8 cellular contexts compared by ENCODE assay signal in the genomic region with DNA sequence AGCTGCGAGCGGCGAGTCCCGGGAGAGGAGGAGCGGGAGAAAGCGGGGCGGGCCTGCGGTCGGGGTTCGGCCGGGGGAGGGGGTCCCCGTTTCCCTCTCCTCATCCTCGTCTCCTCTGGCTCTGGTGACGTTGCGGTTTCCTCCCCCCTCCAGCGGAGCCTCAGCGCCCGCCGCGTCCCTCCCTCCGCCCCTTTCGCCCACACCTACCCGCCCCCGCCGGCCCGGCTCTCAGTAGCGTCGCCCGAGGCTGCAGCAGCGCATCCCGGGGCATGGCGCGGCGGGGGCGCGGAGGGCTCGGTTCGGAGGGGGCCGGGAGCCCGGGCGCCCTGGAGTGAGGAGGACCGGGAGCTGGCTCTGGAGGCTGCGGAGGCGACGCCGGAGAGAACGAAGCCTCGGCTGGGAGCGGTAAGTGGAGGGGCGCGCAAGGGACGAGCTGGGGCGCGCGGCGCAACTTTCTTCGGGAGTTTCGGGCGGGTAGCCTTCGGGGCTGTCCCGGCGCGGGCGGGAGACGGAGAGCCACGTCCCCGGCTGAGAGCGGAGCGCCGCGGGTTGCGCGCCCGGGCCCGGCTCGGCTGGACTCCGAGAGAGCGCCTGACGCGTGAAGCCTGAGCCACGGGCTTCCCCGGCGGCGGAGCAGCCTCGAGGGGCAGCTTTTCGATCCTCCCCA. TPM values are rescaled to one million over a fixed set of nuclear protein-coding genes. Genes with fewer than 3 reads are reported as not detected.
DNase-seq lines count a peak whose midpoint lies in the region; ATAC-seq lines count a peak whose summit lies in the region.

DSE (plus strand) TSS at position 231 of the 667 bp plus-strand sequence. CDS start 28,304 bp downstream, outside the sequence.

- H3K27me3 ChIP-seq in esophagus (ENCODE audit: control insufficient read depth in 1 of 2, insufficient read depth in 2 of 2, low read length in 2 of 2) = no peaks in the 10 kb centered on the region
- no peaks in the 10 kb centered on the region for H3K27me3 ChIP-seq in muscle layer of colon (ENCODE audit: control insufficient read depth in 1 of 2, insufficient read depth in 2 of 2, low read length in 2 of 2)

- H3K9me3 ChIP-seq in esophagus (ENCODE audit: control insufficient read depth in 2 of 2, insufficient read depth in 1 of 2, low read depth in 1 of 2, low read length in 1 of 2) (no peaks in the 10 kb centered on the region), muscle layer of colon (ENCODE audit: low read length) (no peaks in the 10 kb centered on the region)

- peak; percentile 84 for ATAC-seq in HG02759 (IDR thresholded peaks at IDR 0.05; ENCODE audit: unreplicated experiment)

- DNase-seq in NCI-H2107 (lab: John Stamatoyannopoulos, UW) (peak; percentile 12), NCI-H2107 treated with DMSO at 0.1 percent for 48 hours (lab: John Stamatoyannopoulos, UW; ENCODE audit: unreplicated experiment) (no peak), NCI-H2227 (lab: John Stamatoyannopoulos, UW; ENCODE audit: unreplicated experiment) (peak; percentile 59)
- peak; percentile 67 for DNase-seq in activated T-cell treated with anti-CD3 and anti-CD28 coated beads, Interleukin-2, amount 50 U/mL, for 1 hour
- DNase-seq in stimulated activated CD8-positive, alpha-beta memory T cell treated with anti-CD3 and anti-CD28 coated beads, Interleukin-7, amount 100 ng/mL, for 4 hours (ENCODE audit: low read depth in 2 of 2) = peak; percentile 40 to 75

- H3K4me1 ChIP-seq in esophagus (ENCODE audit: control insufficient read depth in 2 of 2, insufficient read depth in 2 of 2, low read length in 1 of 2) (peaks cover 0 to 5% of the 10 kb centered on the region in 2 donors), muscle layer of colon (ENCODE audit: insufficient read depth, low read length) (peaks cover 16% of the 10 kb centered on the region)

- H3K9ac ChIP-seq in muscle layer of colon (ENCODE audit: low read length) = peak within 1 kb of the TSS; percentile 85

- H3K4me3 ChIP-seq in esophagus (ENCODE audit: low read depth in 1 of 2, low read length in 2 of 2) = peak within 1 kb of the TSS; percentile 81 to 87
- H3K4me3 ChIP-seq in muscle layer of colon (ENCODE audit: low read depth in 1 of 2, low read length in 2 of 2) = peak within 1 kb of the TSS; percentile 88 to 99

- H3K27ac ChIP-seq in esophagus (ENCODE audit: low read depth in 2 of 2, low read length in 1 of 2) (peak within 1 kb of the TSS; percentile 94 to 96), muscle layer of colon (ENCODE audit: low read depth, low read length) (peak within 1 kb of the TSS; percentile 95)

- H3K36me3 ChIP-seq in esophagus (ENCODE audit: control insufficient read depth in 2 of 2, insufficient read depth in 2 of 2, low read length in 1 of 2) = no peaks in the 10 kb centered on the region
- H3K36me3 ChIP-seq in muscle layer of colon (ENCODE audit: insufficient read depth, low read length) = no peaks in the 10 kb centered on the region

- WGBS in esophagus, 2 donors = 1% methylated on average over 72 to 86 of the region's 86 CpGs

RNA-seq across cellular contexts. Expression of gene DSE, which starts in this region (rescaled TPM):
- polyA plus RNA-seq in esophagus = 1 to 10 TPM; 4.5 to 8.1 TPM
